Comparison of ENCODE assay signal across 21 cellular contexts in genomic region chr20:32216396-32217142, GRCh38. TPM values are rescaled to one million over a fixed set of nuclear protein-coding genes. Genes with fewer than 3 reads are reported as not detected.
DNase-seq lines count a peak whose midpoint lies in the region; ATAC-seq and TF ChIP-seq lines count a peak whose summit lies in the region.
"Had no signal": no experiment of that assay in that cellular context is flagged by ENCODE, and none has a peak within 500 bp of the region (broad histone marks: within the 10 kb centered on the region; RNA-seq: fewer than 3 reads in every experiment).

No MANE protein-coding gene starts in this region.

- peak overlapping the region in 2 of 7 donors; percentile 23 to 30 for H3K27ac Mint-ChIP-seq in CD14-positive monocyte

- ATAC-seq in heart right ventricle (peak in 4 of 8 donors; percentile 13 to 44 (median 28)), Right ventricle myocardium inferior (no peak), mucosa of descending colon (peak; percentile 95), HG03439 (IDR thresholded peaks at IDR 0.05; ENCODE audit: unreplicated experiment) (no peak)
- ATAC-seq: HCT116, PC-3 had no signal

- peaks cover 2% of the 10 kb centered on the region for H3K4me1 Mint-ChIP-seq in CD14-positive monocyte

- H3K4me1 ChIP-seq in heart right ventricle (peaks cover 0 to 23% (median 0%) of the 10 kb centered on the region in 9 donors), mucosa of descending colon (ENCODE audit: low read depth) (peaks cover 21% of the 10 kb centered on the region)
- H3K4me1 ChIP-seq: SJCRH30 had no signal

- H3K9me3 ChIP-seq in heart right ventricle (no peaks in the 10 kb centered on the region), mucosa of descending colon (no peaks in the 10 kb centered on the region)
- H3K9me3 ChIP-seq: BE2C, SJCRH30 had no signal

- H3K27me3 Mint-ChIP-seq in CD14-positive monocyte (ENCODE audit: low read depth in 3 of 3) = peaks cover 0 to 1% (median 0%) of the 10 kb centered on the region in 3 donors
- H3K27me3 Mint-ChIP-seq: CD4-positive, alpha-beta memory T cell had no signal

- intact Hi-C loops in heart right ventricle (cut with DNase I) (no loop called here), Right ventricle myocardium inferior (cut with DNase I) (no loop called here), mucosa of descending colon (cut with DNase I, micrococcal nuclease) (no loop called here), CD14-positive monocyte (cut with micrococcal nuclease) (no loop called here)

- H3K4me3 Mint-ChIP-seq in CD14-positive monocyte = no peak overlapping the region
- H3K4me3 Mint-ChIP-seq: CD4-positive, alpha-beta memory T cell had no signal

- no peaks in the 10 kb centered on the region for H3K27me3 ChIP-seq in heart right ventricle
- H3K27me3 ChIP-seq: BE2C, SJCRH30 had no signal

- no peaks in the 10 kb centered on the region for H3K9me3 Mint-ChIP-seq in CD14-positive monocyte
- H3K9me3 Mint-ChIP-seq: CD4-positive, alpha-beta memory T cell had no signal

- no peak overlapping the region for H3K4me3 ChIP-seq in heart right ventricle
- H3K4me3 ChIP-seq in mucosa of descending colon = no peak overlapping the region
- H3K4me3 ChIP-seq: SJCRH30 had no signal

- H3K36me3 ChIP-seq in heart right ventricle (peaks cover 0 to 99% (median 12%) of the 10 kb centered on the region in 9 donors), mucosa of descending colon (ENCODE audit: low read depth) (peaks cover 4% of the 10 kb centered on the region)

- peaks cover 77 to 92% of the 10 kb centered on the region in 2 donors for H3K36me3 Mint-ChIP-seq in CD14-positive monocyte

- DNase-seq in heart right ventricle (no peak), Right ventricle myocardium inferior (ENCODE audit: missing footprints) (no peak), glomerular endothelial cell (ENCODE audit: extremely low read depth, low read depth, low spot score) (peak; percentile 12), mucosa of descending colon (peak in 2 of 3 donors; percentile 64 to 82), CD14-positive monocyte (ENCODE audit: low spot score) (no peak), OCI-M1 (lab: John Stamatoyannopoulos, UW) (no peak), T1000 (lab: John Stamatoyannopoulos, UW) (no peak)
- DNase-seq: CD4-positive, alpha-beta memory T cell; DMS153; GF-D8; GOT3; KBM-7; NCI-H1105; NCI-H2107; NCI-H510A; NCI-H774; PC-3; SJCRH30 had no signal

- no peak for TF ChIP-seq CTCF in heart right ventricle (IDR thresholded peaks at IDR 0.05)
- TF ChIP-seq CTCF in mucosa of descending colon (IDR thresholded peaks at IDR 0.05) = no peak
- no peak for TF ChIP-seq CTCF in CD14-positive monocyte (IDR thresholded peaks at IDR 0.05)

- WGBS in heart right ventricle, 2 donors = 82 to 86% methylated on average over 13 of the region's 13 CpGs

- peak overlapping the region in 6 of 10 donors; percentile 10 to 66 (median 42) for H3K27ac ChIP-seq in heart right ventricle
- H3K27ac ChIP-seq: SJCRH30 had no signal

RNA-seq across cellular contexts. Expression of gene POFUT1, which starts 8.9 kb away (rescaled TPM):
- 10 to 100 TPM; 25.9 to 32.9 (median 27.9) TPM for total RNA-seq in heart right ventricle
- polyA plus RNA-seq in heart right ventricle = 10 to 100 TPM in 1 of 2 donors, 1 to 10 TPM in 1; 9.7 to 11.7 TPM
- total RNA-seq in Right ventricle myocardium inferior = 24.5 TPM
- total RNA-seq in glomerular endothelial cell = 45.3 and 48.1 TPM in 2 replicates
- 10 to 100 TPM; 35.5 to 48.5 (median 44.8) TPM for total RNA-seq in mucosa of descending colon
- polyA plus RNA-seq in CD14-positive monocyte = 10 to 100 TPM; 11.8 to 22.8 TPM

RNA-seq across cellular contexts. Expression of gene PLAGL2, which starts 9.0 kb away (rescaled TPM):
- total RNA-seq in heart right ventricle (10 to 100 TPM in 2 of 10 donors, 1 to 10 TPM in 8; 5.6 to 12.3 (median 7.9) TPM), Right ventricle myocardium inferior (6.0 TPM), glomerular endothelial cell (9.2 and 9.8 TPM in 2 replicates), mucosa of descending colon (10 to 100 TPM; 12.9 to 21.9 (median 16.5) TPM)
- polyA plus RNA-seq in heart right ventricle (1 to 10 TPM; 1.7 to 3.0 TPM), CD14-positive monocyte (10 to 100 TPM in 1 of 2 donors, 1 to 10 TPM in 1; 6.2 to 14.7 TPM)

Comparison
In these comparisons a context has a peak if more than half of its experiments do, and no peak if none do; other contexts are left out.
1. DNase-seq: peak in glomerular endothelial cell (single experiment) and mucosa of descending colon (2 of 3); none in heart right ventricle (0 of 2), Right ventricle myocardium inferior (single experiment), CD14-positive monocyte (single experiment), OCI-M1 (single experiment) and T1000 (single experiment).